Comparison of ENCODE assay signal across 15 cellular contexts in the genomic region with DNA sequence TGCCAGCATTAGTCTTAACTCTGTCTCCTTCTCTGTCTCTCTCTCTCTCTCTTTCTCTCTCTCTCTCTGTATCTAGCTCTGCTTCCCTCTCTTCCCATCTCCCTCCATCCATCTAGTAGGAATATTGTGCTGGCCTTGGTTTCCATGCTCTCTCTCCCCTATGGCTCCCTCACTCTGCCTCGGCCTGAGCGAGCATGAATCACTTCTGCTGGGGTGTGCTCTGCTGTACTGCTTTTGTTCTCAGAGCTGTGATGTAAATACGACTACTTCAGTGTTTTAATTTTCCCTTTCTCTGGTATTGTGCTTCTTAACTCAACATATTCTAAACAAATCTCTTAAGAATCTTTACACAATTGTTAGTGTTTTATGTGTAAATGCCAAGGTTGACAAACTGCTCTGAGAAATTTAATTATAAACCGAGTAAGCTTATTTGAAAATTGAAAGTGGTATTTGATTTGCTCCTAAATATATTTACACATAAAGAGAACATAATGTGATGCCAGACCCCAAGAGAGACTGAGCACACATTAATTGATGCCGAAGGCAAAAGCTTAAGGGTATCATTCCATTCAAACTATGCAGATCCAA.
DNase-seq lines count a peak whose midpoint lies in the region; ATAC-seq and TF ChIP-seq lines count a peak whose summit lies in the region.
"Had no signal": no experiment of that assay in that cellular context is flagged by ENCODE, and none has a peak within 500 bp of the region (broad histone marks: within the 10 kb centered on the region; RNA-seq: fewer than 3 reads in every experiment).

No MANE protein-coding gene starts in this region.

- H3K27ac ChIP-seq in breast epithelium (no peak overlapping the region), SK-N-SH (ENCODE audit: low read depth in 2 of 2, low read length in 1 of 2) (no peak overlapping the region)
- H3K27ac ChIP-seq: transverse colon had no signal

- H3K36me3 Mint-ChIP-seq in MCF 10A (ENCODE audit: insufficient read depth, unreplicated experiment) (no peaks in the 10 kb centered on the region), osteocyte (ENCODE audit: unreplicated experiment) (no peaks in the 10 kb centered on the region)
- H3K36me3 Mint-ChIP-seq: stimulated activated naive B cell treated with anti-CD40 and anti-IgM and Interleukin-4, amounts not matched to agents 10 μg/mL and 1 μg/mL and 100 μg/mL, for 72 hours had no signal

- BruUV-seq in MCF 10A (replicated peaks; lab: Mats Ljungman, UMichigan): no TSS peak

- no peak for TF ChIP-seq RAD21 in SK-N-SH (IDR thresholded peaks at IDR 0.05; ENCODE audit: low read length)

- H3F3A ChIP-seq in SK-N-SH (replicated peaks; ENCODE audit: insufficient read depth): no peaks in the 10 kb centered on the region

- H3K4me1 Mint-ChIP-seq in MCF 10A (ENCODE audit: insufficient read depth, unreplicated experiment): peaks cover 6% of the 10 kb centered on the region
- H3K4me1 Mint-ChIP-seq in osteocyte (ENCODE audit: unreplicated experiment): peaks cover 6% of the 10 kb centered on the region
- H3K4me1 Mint-ChIP-seq: stimulated activated naive B cell treated with anti-CD40 and anti-IgM and Interleukin-4, amounts not matched to agents 10 μg/mL and 1 μg/mL and 100 μg/mL, for 72 hours had no signal

- no peak overlapping the region for H3K4me3 Mint-ChIP-seq in MCF 10A (ENCODE audit: unreplicated experiment)
- no peak overlapping the region for H3K4me3 Mint-ChIP-seq in osteocyte (ENCODE audit: unreplicated experiment)
- H3K4me3 Mint-ChIP-seq: stimulated activated naive B cell treated with anti-CD40 and anti-IgM and Interleukin-4, amounts not matched to agents 10 μg/mL and 1 μg/mL and 100 μg/mL, for 72 hours had no signal

- TF ChIP-seq CTCF in MCF 10A (IDR thresholded peaks at IDR 0.05; ENCODE audit: unreplicated experiment) (no peak), breast epithelium (IDR thresholded peaks at IDR 0.05) (no peak), SK-N-SH (IDR thresholded peaks at IDR 0.05) (no peak), fibroblast of mammary gland (conservative IDR thresholded peaks at IDR 0.05; ENCODE audit: control insufficient read depth, insufficient read depth, low read depth, low read length) (no peak), osteocyte (IDR thresholded peaks at IDR 0.05) (no peak)

- POLR2A ChIA-PET in MCF 10A (lab: Yijun Ruan, JAX): interaction anchor here (1.4 kb wide), 1 partner anchor 92 kb away, joined by 5 read pairs; no protein-coding TSS in a partner anchor
- POLR2A ChIA-PET in SK-N-SH (lab: Yijun Ruan, JAX): no interaction called here

- no peaks in the 10 kb centered on the region for H3K9me2 ChIP-seq in SK-N-SH

- ATAC-seq in left ventricle myocardium superior: no peak
- ATAC-seq: stimulated activated naive B cell treated with anti-CD40 and anti-IgM and Interleukin-4, amounts not matched to agents 10 μg/mL and 1 μg/mL and 100 μg/mL, for 72 hours had no signal

- H3K9me3 Mint-ChIP-seq in MCF 10A (ENCODE audit: unreplicated experiment) (no peaks in the 10 kb centered on the region), osteocyte (ENCODE audit: unreplicated experiment) (peaks cover 13% of the 10 kb centered on the region)

- CTCF ChIA-PET in MCF 10A (lab: Yijun Ruan, JAX) (no interaction called here), SK-N-SH (lab: Yijun Ruan, JAX) (interaction anchor here (0.8 to 1.2 kb wide), 3 partner anchors 10 to 739 kb away, joined by 3 read pairs; no protein-coding TSS in a partner anchor)

- H3K4me3 ChIP-seq in breast epithelium (no peak overlapping the region), SK-N-SH (ENCODE audit: low read depth in 2 of 2, low read length in 1 of 2) (no peak overlapping the region), fibroblast of mammary gland (ENCODE audit: control insufficient read depth, low read depth, low read length) (no peak overlapping the region)
- H3K4me3 ChIP-seq: transverse colon had no signal

- H3K36me3 ChIP-seq in breast epithelium (no peaks in the 10 kb centered on the region), SK-N-SH (replicated peaks in 1 of 2; ENCODE audit: control insufficient read depth in 1 of 2, insufficient read depth in 2 of 2, low read length in 1 of 2) (no peaks in the 10 kb centered on the region)
- H3K36me3 ChIP-seq: transverse colon had no signal

- H4K20me1 ChIP-seq in SK-N-SH (ENCODE audit: insufficient read depth): no peaks in the 10 kb centered on the region

- TF ChIP-seq EP300 in SK-N-SH (IDR thresholded peaks at IDR 0.05; ENCODE audit: borderline replicate concordance in 1 of 2, low read depth in 1 of 2, low read length in 1 of 2): no peak

- no peak overlapping the region for H3K9ac ChIP-seq in SK-N-SH

- H3K27me3 ChIP-seq in breast epithelium (no peaks in the 10 kb centered on the region), SK-N-SH (ENCODE audit: insufficient read depth) (no peaks in the 10 kb centered on the region)
- H3K27me3 ChIP-seq: transverse colon had no signal

- H3K27ac Mint-ChIP-seq in MCF 10A (ENCODE audit: low read depth, unreplicated experiment) (no peak overlapping the region), osteocyte (ENCODE audit: unreplicated experiment) (no peak overlapping the region)
- H3K27ac Mint-ChIP-seq: stimulated activated naive B cell treated with anti-CD40 and anti-IgM and Interleukin-4, amounts not matched to agents 10 μg/mL and 1 μg/mL and 100 μg/mL, for 72 hours had no signal

- H3K27me3 Mint-ChIP-seq in MCF 10A (ENCODE audit: insufficient read depth, unreplicated experiment): no peaks in the 10 kb centered on the region
- H3K27me3 Mint-ChIP-seq in osteocyte (ENCODE audit: unreplicated experiment): no peaks in the 10 kb centered on the region
- H3K27me3 Mint-ChIP-seq: stimulated activated naive B cell treated with anti-CD40 and anti-IgM and Interleukin-4, amounts not matched to agents 10 μg/mL and 1 μg/mL and 100 μg/mL, for 72 hours had no signal

- no peak for TF ChIP-seq POLR2A in breast epithelium (IDR thresholded peaks at IDR 0.05)

- H3K79me2 ChIP-seq in SK-N-SH (ENCODE audit: insufficient read depth): no peaks in the 10 kb centered on the region

- H3K9me3 ChIP-seq in breast epithelium (peaks cover 0 to 8% of the 10 kb centered on the region in 2 donors), SK-N-SH (no peaks in the 10 kb centered on the region)
- H3K9me3 ChIP-seq: transverse colon had no signal

- no peaks in the 10 kb centered on the region for H3K4me1 ChIP-seq in breast epithelium
- H3K4me1 ChIP-seq in SK-N-SH (ENCODE audit: control insufficient read depth in 1 of 2, insufficient read depth in 2 of 2, low read depth in 1 of 2, low read length in 1 of 2): no peaks in the 10 kb centered on the region
- H3K4me1 ChIP-seq: Caco-2 had no signal

- intact Hi-C loops in MCF 10A (cut with micrococcal nuclease) (no loop called here), breast epithelium (cut with DNase I; ENCODE audit: low total_unique reads) (no loop called here), left ventricle myocardium superior (cut with micrococcal nuclease) (no loop called here)

- 70% methylated on average over 5 of the region's 5 CpGs for WGBS in SK-N-SH (ENCODE audit: low lambda C conversion rate)

- peak overlapping the region; percentile 66; the same call in 1 of the 2 replicates for H2AFZ ChIP-seq in SK-N-SH (ENCODE audit: low read depth)

- DNase-seq in MCF 10A (ENCODE audit: unreplicated experiment): peak; percentile 19
- DNase-seq in breast epithelium (ENCODE audit: low spot score in 2 of 2): no peak
- no peak for DNase-seq in SK-N-SH
- peak; percentile 14 for DNase-seq in fibroblast of mammary gland (ENCODE audit: low read depth)
- no peak for DNase-seq in GF-D8 (lab: John Stamatoyannopoulos, UW)
- no peak for DNase-seq in osteocyte (ENCODE audit: extremely low spot score, unreplicated experiment)
- DNase-seq in left ventricle myocardium superior: no peak
- DNase-seq in SW480 (ENCODE audit: low spot score): no peak
- DNase-seq: activated effector memory CD4-positive, alpha-beta T cell treated with Interleukin-2 at 50 U/mL for 16 hours; Caco-2; effector memory CD4-positive, alpha-beta T cell; islet precursor cell; small intestine; stimulated activated naive B cell treated with anti-CD40 and anti-IgM and Interleukin-4, amounts not matched to agents 10 μg/mL and 1 μg/mL and 100 μg/mL, for 72 hours; transverse colon had no signal

- H3K4me2 ChIP-seq in SK-N-SH: no peak overlapping the region

TF ChIP-seq in SK-N-SH, 30 proteins besides CTCF, POLR2A, EP300 and RAD21:
- TF ChIP-seq TEAD4 (IDR thresholded peaks at IDR 0.05; ENCODE audit: borderline replicate concordance, insufficient read depth) (no peak), CHD2 (IDR thresholded peaks at IDR 0.05; ENCODE audit: low read length, partially characterized antibody) (no peak), MEF2A (IDR thresholded peaks at IDR 0.05; ENCODE audit: borderline replicate concordance, low read depth) (no peak), YY1 (IDR thresholded peaks at IDR 0.05; ENCODE audit: low read depth) (no peak), NFIC (IDR thresholded peaks at IDR 0.05; ENCODE audit: borderline replicate concordance) (no peak), ELF1 (IDR thresholded peaks at IDR 0.05) (no peak), FOXJ3 (CRISPR knock-in tag; IDR thresholded peaks at IDR 0.05) (no peak), GATA2 (CRISPR knock-in tag; IDR thresholded peaks at IDR 0.05) (no peak), JUND (IDR thresholded peaks at IDR 0.05) (no peak), RFX5 (IDR thresholded peaks at IDR 0.05; ENCODE audit: low read length) (no peak), TAF1 (IDR thresholded peaks at IDR 0.05; ENCODE audit: borderline replicate concordance, low read depth, low read length) (no peak), FOSL2 (IDR thresholded peaks at IDR 0.05; ENCODE audit: borderline replicate concordance, low read depth) (no peak)
- TF ChIP-seq, protein P1, sequence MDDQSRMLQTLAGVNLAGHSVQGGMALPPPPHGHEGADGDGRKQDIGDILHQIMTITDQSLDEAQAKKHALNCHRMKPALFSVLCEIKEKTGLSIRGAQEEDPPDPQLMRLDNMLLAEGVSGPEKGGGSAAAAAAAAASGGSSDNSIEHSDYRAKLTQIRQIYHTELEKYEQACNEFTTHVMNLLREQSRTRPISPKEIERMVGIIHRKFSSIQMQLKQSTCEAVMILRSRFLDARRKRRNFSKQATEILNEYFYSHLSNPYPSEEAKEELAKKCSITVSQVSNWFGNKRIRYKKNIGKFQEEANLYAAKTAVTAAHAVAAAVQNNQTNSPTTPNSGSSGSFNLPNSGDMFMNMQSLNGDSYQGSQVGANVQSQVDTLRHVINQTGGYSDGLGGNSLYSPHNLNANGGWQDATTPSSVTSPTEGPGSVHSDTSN (IDR thresholded peaks at IDR 0.05): no peak
- TF ChIP-seq, protein P2, sequence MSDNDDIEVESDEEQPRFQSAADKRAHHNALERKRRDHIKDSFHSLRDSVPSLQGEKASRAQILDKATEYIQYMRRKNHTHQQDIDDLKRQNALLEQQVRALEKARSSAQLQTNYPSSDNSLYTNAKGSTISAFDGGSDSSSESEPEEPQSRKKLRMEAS (IDR thresholded peaks at IDR 0.05; ENCODE audit: low read depth): no peak
TF ChIP-seq in SK-N-SH: peak in this region for 0.

Comparison
In these comparisons a context has a peak if more than half of its experiments do, and no peak if none do; other contexts are left out.
1. DNase-seq: peak in MCF 10A (single experiment) and fibroblast of mammary gland (single experiment); none in breast epithelium (0 of 2), SK-N-SH (single experiment), GF-D8 (single experiment), osteocyte (single experiment), left ventricle myocardium superior (single experiment) and SW480 (single experiment).